Comparison of ENCODE assay signal across 25 cellular contexts in the genomic region with DNA sequence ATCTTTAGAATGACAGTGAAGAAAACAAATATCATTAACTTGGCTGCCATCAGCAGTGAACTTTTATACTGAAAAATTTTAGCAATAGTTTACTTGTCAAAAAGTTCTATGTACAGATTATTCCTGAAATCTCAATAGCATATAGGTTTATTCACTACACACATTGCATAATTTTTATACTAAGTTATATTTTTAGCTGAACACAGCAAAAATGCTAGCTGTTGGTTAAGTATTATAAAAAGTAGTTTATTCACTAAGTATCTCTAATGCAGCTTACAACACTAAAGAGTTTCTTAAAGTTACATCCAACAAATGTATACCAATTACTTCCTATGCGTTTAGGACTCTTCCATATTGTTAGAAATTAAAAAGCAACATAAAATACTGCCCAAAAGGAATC.
DNase-seq lines count a peak whose midpoint lies in the region; ATAC-seq, FAIRE-seq and TF ChIP-seq lines count a peak whose summit lies in the region.
"Had no signal": no experiment of that assay in that cellular context is flagged by ENCODE, and none has a peak within 500 bp of the region (broad histone marks: within the 10 kb centered on the region; RNA-seq: fewer than 3 reads in every experiment).

No MANE protein-coding gene starts in this region.

- H4K5ac ChIP-seq in IMR-90 (ENCODE audit: low read depth, low read length) = no peak overlapping the region

- no peak for TF ChIP-seq POLR2A in A549 (IDR thresholded peaks at IDR 0.05; ENCODE audit: low read length)
- no peak for TF ChIP-seq POLR2A in IMR-90 (IDR thresholded peaks at IDR 0.05; ENCODE audit: low read depth, low read length)

- H3K9me3 ChIP-seq in A549 = peaks cover 5% of the 10 kb centered on the region; the same call in 2 of the 3 replicates
- peaks cover 2% of the 10 kb centered on the region; the same call in 1 of the 2 replicates for H3K9me3 ChIP-seq in IMR-90 (ENCODE audit: control insufficient read depth, insufficient read depth, low read length)
- H3K9me3 ChIP-seq: BE2C had no signal

- BruUV-seq in IMR-90 (replicated peaks; lab: Mats Ljungman, UMichigan) = no TSS peak

- no peak overlapping the region for H4K8ac ChIP-seq in IMR-90 (ENCODE audit: low read depth in 2 of 2, low read length in 2 of 2)

- no peaks in the 10 kb centered on the region for H4K20me1 ChIP-seq in IMR-90 (ENCODE audit: insufficient read depth, low read length)
- H4K20me1 ChIP-seq: BLaER1 had no signal

- FAIRE-seq in A549 (lab: Jason Lieb, UNC) = peak; percentile 84
- FAIRE-seq: GM12891, GM18507 had no signal

- H4K91ac ChIP-seq in IMR-90 (ENCODE audit: insufficient read depth, low read depth, low read length) = no peak overlapping the region

- H3K4ac ChIP-seq in IMR-90 (ENCODE audit: low read depth, low read length) = no peak overlapping the region

- H3K4me2 ChIP-seq in A549 (no peak overlapping the region), IMR-90 (ENCODE audit: low read depth, low read length) (no peak overlapping the region)
- H3K4me2 ChIP-seq: BLaER1 had no signal

- H3K27ac ChIP-seq in A549 (no peak overlapping the region), IMR-90 (ENCODE audit: insufficient read depth, low read length) (no peak overlapping the region)
- H3K27ac ChIP-seq: 22Rv1, BLaER1 had no signal

- dilution Hi-C loops in IMR-90 (cut with HindIII; ENCODE audit: low sequenced_read_pairs, unreplicated experiment) = no loop called here

- H2BK120ac ChIP-seq in IMR-90 (ENCODE audit: low read depth, low read length) = no peak overlapping the region

- DNase-seq in activated T-cell treated with anti-CD3 and anti-CD28 coated beads, Interleukin-2, amount 50 U/mL, for 72 hours = no peak
- DNase-seq in activated T-cell treated with anti-CD3 and anti-CD28 coated beads, Interleukin-2, amount 50 U/mL, for 24 hours = no peak
- DNase-seq in A549 (ENCODE audit: low read depth in 1 of 2, low spot score in 1 of 2) = no peak
- no peak for DNase-seq in IMR-90
- DNase-seq in HEK293T (ENCODE audit: extremely low spot score) = no peak
- no peak for DNase-seq in anterior cingulate cortex (lab: John Stamatoyannopoulos, UW)
- DNase-seq: ACHN; BE2C; C1 segment of cervical spinal cord; CD4-positive, alpha-beta memory T cell; CD4-positive, CD25-positive, alpha-beta regulatory T cell; CD8-positive, alpha-beta memory T cell; COR-L47; DMS 273 treated with DMSO at 0.1 percent for 48 hours; DMS153; DMS53; DMS79; DND-41; EL; GF-D8 had no signal

- H3K27me3 Mint-ChIP-seq in activated T-cell treated with anti-CD3 and anti-CD28 coated beads, Interleukin-2, amount 50 U/mL, for 72 hours (ENCODE audit: low read depth) = no peaks in the 10 kb centered on the region
- no peaks in the 10 kb centered on the region for H3K27me3 Mint-ChIP-seq in activated T-cell treated with anti-CD3 and anti-CD28 coated beads, Interleukin-2, amount 50 U/mL, for 24 hours
- H3K27me3 Mint-ChIP-seq: CD4-positive, alpha-beta memory T cell; CD4-positive, CD25-positive, alpha-beta regulatory T cell; CD8-positive, alpha-beta memory T cell had no signal

- H3K4me1 ChIP-seq in A549 (0 out of 3 replicates have a peak, but pooled peaks cover 7% of the 10 kb centered on the region), IMR-90 (ENCODE audit: control insufficient read depth, insufficient read depth, low read length) (no peaks in the 10 kb centered on the region)
- H3K4me1 ChIP-seq: BE2C, BLaER1 had no signal

- H3K14ac ChIP-seq in IMR-90 (replicated peaks; ENCODE audit: low read depth, low read length) = no peak overlapping the region

- no peak overlapping the region for H2BK15ac ChIP-seq in IMR-90 (ENCODE audit: low read depth, low read length)

- H3K9me3 Mint-ChIP-seq in activated T-cell treated with anti-CD3 and anti-CD28 coated beads, Interleukin-2, amount 50 U/mL, for 72 hours = peaks cover 1 to 3% of the 10 kb centered on the region in 2 donors
- H3K9me3 Mint-ChIP-seq in activated T-cell treated with anti-CD3 and anti-CD28 coated beads, Interleukin-2, amount 50 U/mL, for 24 hours = peaks cover 8% of the 10 kb centered on the region

- no peak overlapping the region for H2AK5ac ChIP-seq in IMR-90 (ENCODE audit: low read depth, low read length)

- no peak overlapping the region for H3K4me3 ChIP-seq in A549
- no peak overlapping the region for H3K4me3 ChIP-seq in IMR-90 (ENCODE audit: insufficient read depth, low read depth, low read length)
- H3K4me3 ChIP-seq: BLaER1 had no signal

- no peak overlapping the region for H2BK5ac ChIP-seq in IMR-90 (ENCODE audit: low read depth, low read length, poor library complexity, severe bottlenecking)

- TF ChIP-seq CTCF in A549 (IDR thresholded peaks at IDR 0.05) (no peak), IMR-90 (conservative IDR thresholded peaks at IDR 0.05; ENCODE audit: low read depth, low read length) (no peak)

- POLR2A ChIA-PET in A549 (lab: Yijun Ruan, JAX) = no interaction called here
- POLR2A ChIA-PET in IMR-90 (lab: Charles Lee; ENCODE audit: unreplicated experiment) = no interaction called here
- POLR2A ChIA-PET in HEK293T (lab: Yijun Ruan, JAX) = no interaction called here

- no peak for TF ChIP-seq EP300 in A549 (IDR thresholded peaks at IDR 0.05)

- 91% methylated on average over 1 of the region's 1 CpG for WGBS in A549 (ENCODE audit: missing lambda C conversion rate)
- WGBS in IMR-90 (ENCODE audit: extremely low coverage in 2 of 2, insufficient read length in 1 of 2), 2 experiments = no CpG with 5 or more reads among the region's 1 CpG

- no peak overlapping the region for H3K23ac ChIP-seq in IMR-90 (ENCODE audit: low read depth, low read length)

- peak overlapping the region; percentile 46 for H3K27ac Mint-ChIP-seq in activated T-cell treated with anti-CD3 and anti-CD28 coated beads, Interleukin-2, amount 50 U/mL, for 72 hours
- H3K27ac Mint-ChIP-seq in activated T-cell treated with anti-CD3 and anti-CD28 coated beads, Interleukin-2, amount 50 U/mL, for 24 hours = no peak overlapping the region
- H3K27ac Mint-ChIP-seq: CD14-positive monocyte; CD4-positive, CD25-positive, alpha-beta regulatory T cell had no signal

- CTCF ChIA-PET in A549 (lab: Yijun Ruan, JAX) (interaction anchor here (1.0 kb wide), 1 partner anchor 9 kb away, joined by 4 read pairs; no protein-coding TSS in a partner anchor), IMR-90 (lab: Yijun Ruan, JAX) (no interaction called here), HEK293T (lab: Yijun Ruan, JAX) (no interaction called here)

- TF ChIP-seq RAD21 in A549 (conservative IDR thresholded peaks at IDR 0.05 in 1 of 2, IDR thresholded peaks at IDR 0.05 in 1 of 2) (no peak), IMR-90 (IDR thresholded peaks at IDR 0.05; ENCODE audit: low read length) (no peak)

- no peak overlapping the region for H3K9ac ChIP-seq in IMR-90 (ENCODE audit: low read depth, low read length)
- H3K9ac ChIP-seq: BLaER1 had no signal

- H3K36me3 ChIP-seq in IMR-90 (ENCODE audit: control insufficient read depth, insufficient read depth, low read length) = peaks cover 2% of the 10 kb centered on the region
- H3K36me3 ChIP-seq: BE2C had no signal

- H3K9me1 ChIP-seq in IMR-90 (ENCODE audit: insufficient read depth, low read length) = no peaks in the 10 kb centered on the region

- H3K36me3 Mint-ChIP-seq in activated T-cell treated with anti-CD3 and anti-CD28 coated beads, Interleukin-2, amount 50 U/mL, for 72 hours (ENCODE audit: insufficient read depth in 2 of 2) = peaks cover 9 to 21% of the 10 kb centered on the region in 2 donors
- peaks cover 61% of the 10 kb centered on the region for H3K36me3 Mint-ChIP-seq in activated T-cell treated with anti-CD3 and anti-CD28 coated beads, Interleukin-2, amount 50 U/mL, for 24 hours (ENCODE audit: low read depth)

- no peak overlapping the region for H3K56ac ChIP-seq in IMR-90 (ENCODE audit: extremely low read depth, insufficient read depth, low read length)

- no peaks in the 10 kb centered on the region for H3K27me3 ChIP-seq in IMR-90 (ENCODE audit: control insufficient read depth, insufficient read depth, low read length)
- H3K27me3 ChIP-seq: BE2C, BLaER1 had no signal

- in situ Hi-C loops in IMR-90 (cut with MboI; ENCODE audit: low sequenced_read_pairs) = no loop called here

- no peak for ATAC-seq in activated T-cell treated with anti-CD3 and anti-CD28 coated beads, Interleukin-2, amount 50 U/mL, for 72 hours (replicated peaks in 1 of 2)
- ATAC-seq in A549 = no peak
- no peak for ATAC-seq in IMR-90 (ENCODE audit: low read depth)

- H3K18ac ChIP-seq in IMR-90 (ENCODE audit: low read depth, low read length) = no peak overlapping the region

- no peak overlapping the region for H2AFZ ChIP-seq in IMR-90 (replicated peaks; ENCODE audit: low read length, poor library complexity)

- H3K4me3 Mint-ChIP-seq in activated T-cell treated with anti-CD3 and anti-CD28 coated beads, Interleukin-2, amount 50 U/mL, for 72 hours = no peak overlapping the region
- H3K4me3 Mint-ChIP-seq in activated T-cell treated with anti-CD3 and anti-CD28 coated beads, Interleukin-2, amount 50 U/mL, for 24 hours = no peak overlapping the region
- H3K4me3 Mint-ChIP-seq: CD14-positive monocyte; CD4-positive, alpha-beta memory T cell; CD4-positive, CD25-positive, alpha-beta regulatory T cell; CD8-positive, alpha-beta memory T cell had no signal

- intact Hi-C loops in IMR-90 (cut with micrococcal nuclease) = no loop called here

- H2BK20ac ChIP-seq in IMR-90 (ENCODE audit: low read depth, low read length) = no peak overlapping the region

- H3K79me1 ChIP-seq in IMR-90 (ENCODE audit: low read depth in 1 of 2, low read length in 2 of 2) = no peaks in the 10 kb centered on the region

- H3K4me1 Mint-ChIP-seq in activated T-cell treated with anti-CD3 and anti-CD28 coated beads, Interleukin-2, amount 50 U/mL, for 72 hours (ENCODE audit: low read depth) = no peaks in the 10 kb centered on the region
- peaks cover 7% of the 10 kb centered on the region for H3K4me1 Mint-ChIP-seq in activated T-cell treated with anti-CD3 and anti-CD28 coated beads, Interleukin-2, amount 50 U/mL, for 24 hours (ENCODE audit: low read depth)
- H3K4me1 Mint-ChIP-seq: CD14-positive monocyte; CD8-positive, alpha-beta memory T cell had no signal

- H2AK9ac ChIP-seq in IMR-90 (replicated peaks; ENCODE audit: low read depth, low read length, poor library complexity) = no peak overlapping the region

TF ChIP-seq in A549, 52 proteins besides CTCF, POLR2A, EP300 and RAD21:
- no peak for TF ChIP-seq TFCP2L1 (CRISPR knock-in tag; IDR thresholded peaks at IDR 0.05)
- TF ChIP-seq MAFK (IDR thresholded peaks at IDR 0.05; ENCODE audit: partially characterized antibody) = peak; percentile 67

TF ChIP-seq in IMR-90, 13 proteins besides CTCF, POLR2A, EP300 and RAD21 (continues in another document):
- TF ChIP-seq FOS (IDR thresholded peaks at IDR 0.05; ENCODE audit: low read depth, low read length) = no peak
- TF ChIP-seq BHLHE40 (IDR thresholded peaks at IDR 0.05; ENCODE audit: low read depth, low read length) = no peak
- TF ChIP-seq MAZ (IDR thresholded peaks at IDR 0.05; ENCODE audit: borderline replicate concordance, low read depth, low read length) = no peak
- peak; percentile 69 for TF ChIP-seq MAFK (IDR thresholded peaks at IDR 0.05; ENCODE audit: low read depth, low read length)

TF ChIP-seq in HEK293T, 16 proteins besides CTCF, POLR2A, EP300 and RAD21 (continues in another document):
- no peak for TF ChIP-seq ARNT (IDR thresholded peaks at IDR 0.05)
